25 cellular contexts compared by ENCODE assay signal in genomic region chr7:137634356-137634755, GRCh38.
"Had no signal": no experiment of that assay in that cellular context is flagged by ENCODE, and none has a peak within 500 bp of the region (broad histone marks: within the 10 kb centered on the region; RNA-seq: fewer than 3 reads in every experiment).

No MANE protein-coding gene starts in this region.

- H3K36me3 Mint-ChIP-seq: IgD-negative memory B cell had no signal

- H3K4me1 Mint-ChIP-seq: IgD-negative memory B cell had no signal

- H3K27me3 Mint-ChIP-seq: IgD-negative memory B cell had no signal

- H3K27ac Mint-ChIP-seq: IgD-negative memory B cell had no signal

- H3K9me3 ChIP-seq: Peyer's patch, SJSA1 had no signal

- H3K4me3 ChIP-seq: K562, PC-9, Peyer's patch, SJSA1, SK-N-MC had no signal

- H3K9me3 Mint-ChIP-seq: IgD-negative memory B cell had no signal

- H3K27me3 ChIP-seq: Peyer's patch had no signal

- H3K4me3 Mint-ChIP-seq: IgD-negative memory B cell had no signal

- H3K4me1 ChIP-seq: Peyer's patch, SJSA1 had no signal

- DNase-seq: Kasumi-1, MV-4-11, NCI-H1048, NCI-H1105, NCI-H1417, NCI-H1436 treated with DMSO at 0.1 percent for 48 hours, NCI-H1694, NCI-H1930, NCI-H2081, NCI-H2107, NCI-H2227 treated with DMSO at 0.1 percent for 48 hours, NCI-H446, NCI-H510A, NCI-H524 treated with DMSO at 0.1 percent for 48 hours, NCI-H69, NCI-H774, PC-9, Peyer's patch, Right ventricle myocardium superior, SIG-M5 had no signal

- H3K27ac ChIP-seq: KMS-11, PC-9, Peyer's patch, SJSA1, SK-N-MC had no signal

- H3K36me3 ChIP-seq: Peyer's patch, SJSA1 had no signal
